Comparison of ENCODE assay signal across 23 cellular contexts in the genomic region with DNA sequence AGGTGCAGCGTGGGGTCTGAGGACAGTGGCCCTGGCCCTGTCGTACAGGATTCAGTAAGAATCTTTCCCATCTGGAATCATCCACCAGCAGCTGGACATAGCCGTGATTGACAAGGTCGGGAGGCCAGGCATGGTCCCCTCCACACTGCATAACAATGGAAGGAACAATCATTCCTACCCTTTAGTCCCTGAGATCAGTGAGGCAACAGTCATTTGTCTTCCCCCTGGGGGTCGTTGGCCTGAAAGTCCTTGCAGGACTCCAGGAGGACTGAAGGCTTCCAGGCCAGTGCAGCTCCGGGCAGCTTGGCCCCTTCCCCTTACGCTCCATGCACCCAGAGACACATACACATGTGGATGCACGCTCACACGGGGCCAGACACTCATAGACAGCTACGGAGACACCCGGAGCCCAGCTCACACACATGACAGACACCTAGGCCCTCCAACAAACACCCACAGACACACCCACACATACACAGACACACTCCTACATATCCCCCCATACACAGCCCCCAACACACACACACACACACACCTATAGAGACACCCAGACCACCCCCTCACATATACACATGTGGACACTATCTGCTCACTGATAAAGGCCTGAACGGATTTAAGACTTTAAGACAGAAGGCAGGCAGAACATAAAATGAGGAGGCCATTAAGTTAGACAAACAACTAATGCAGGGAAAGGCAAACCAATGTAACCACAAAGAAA. TPM values are rescaled to one million over a fixed set of nuclear protein-coding genes. Genes with fewer than 3 reads are reported as not detected.
A peak's percentile ranks its signal among the peaks of the same experiment; 100 is the strongest.
DNase-seq lines count a peak whose midpoint lies in the region; ATAC-seq and TF ChIP-seq lines count a peak whose summit lies in the region.
"Had no signal": no experiment of that assay in that cellular context is flagged by ENCODE, and none has a peak within 500 bp of the region (broad histone marks: within the 10 kb centered on the region; RNA-seq: fewer than 3 reads in every experiment).

No MANE protein-coding gene starts in this region.

- no peak overlapping the region for H3K4me3 ChIP-seq in gastroesophageal sphincter
- H3K4me3 ChIP-seq: adrenal gland, esophagus muscularis mucosa, ovary, upper lobe of left lung had no signal

- no peak for TF ChIP-seq EP300 in gastroesophageal sphincter (IDR thresholded peaks at IDR 0.05)

- no peak for DNase-seq in activated naive CD8-positive, alpha-beta T cell treated with anti-CD3 and anti-CD28 coated beads for 36 hours
- DNase-seq in T-helper 17 cell = no peak
- DNase-seq in naive thymus-derived CD8-positive, alpha-beta T cell = no peak
- DNase-seq in hypothalamus (lab: John Stamatoyannopoulos, UW) = no peak
- DNase-seq: activated CD4-positive, alpha-beta T cell treated with anti-CD3 and anti-CD28 coated beads for 1 hour; activated CD8-positive, alpha-beta memory T cell treated with anti-CD3 and anti-CD28 coated beads, Interleukin-2, amount 10 ng/mL, durations not matched to agents 7 days and 5 days; adrenal gland; DMS153; effector memory CD4-positive, alpha-beta T cell; NCI-H1930; NCI-H2227 treated with DMSO at 0.1 percent for 48 hours; ovary; stimulated activated CD4-positive, alpha-beta T cell treated with anti-CD3 and anti-CD28 coated beads, Interleukin-12 subunit alpha, Interleukin-12 subunit beta, amount 100 ng/mL, for 4 hours; stimulated activated CD4-positive, alpha-beta T cell treated with anti-CD3 and anti-CD28 coated beads, Interleukin-4, amount 100 ng/mL, for 4 hours; upper lobe of left lung had no signal

- ATAC-seq in T-helper 17 cell = no peak
- no peak for ATAC-seq in naive thymus-derived CD8-positive, alpha-beta T cell
- ATAC-seq in HG03442 (IDR thresholded peaks at IDR 0.05; ENCODE audit: unreplicated experiment) = no peak
- no peak for ATAC-seq in gastroesophageal sphincter
- ATAC-seq in HG03196 (IDR thresholded peaks at IDR 0.05; ENCODE audit: unreplicated experiment) = no peak
- ATAC-seq: activated CD8-positive, alpha-beta memory T cell treated with anti-CD3 and anti-CD28 coated beads, Interleukin-2, amount 10 ng/mL, durations not matched to agents 7 days and 5 days; activated T-helper 17 cell treated with anti-CD3 and anti-CD28 coated beads, Interleukin-2, amount 50 U/mL, for 72 hours; HCT116 had no signal

- H3K4me1 Mint-ChIP-seq in activated naive CD8-positive, alpha-beta T cell (ENCODE audit: low read depth) = peaks cover 17% of the 10 kb centered on the region
- peaks cover 12% of the 10 kb centered on the region for H3K4me1 Mint-ChIP-seq in activated naive CD8-positive, alpha-beta T cell treated with anti-CD3 and anti-CD28 coated beads for 36 hours
- H3K4me1 Mint-ChIP-seq in T-helper 17 cell = peaks cover 17% of the 10 kb centered on the region
- H3K4me1 Mint-ChIP-seq in naive thymus-derived CD8-positive, alpha-beta T cell = peaks cover 15 to 45% (median 30%) of the 10 kb centered on the region in 4 donors

- no peaks in the 10 kb centered on the region for H3K27me3 ChIP-seq in gastroesophageal sphincter
- H3K27me3 ChIP-seq: adrenal gland, esophagus muscularis mucosa, ovary, upper lobe of left lung had no signal

- H3K27me3 Mint-ChIP-seq in activated naive CD8-positive, alpha-beta T cell = no peaks in the 10 kb centered on the region
- no peaks in the 10 kb centered on the region for H3K27me3 Mint-ChIP-seq in activated naive CD8-positive, alpha-beta T cell treated with anti-CD3 and anti-CD28 coated beads for 36 hours
- H3K27me3 Mint-ChIP-seq in T-helper 17 cell = no peaks in the 10 kb centered on the region
- H3K27me3 Mint-ChIP-seq in naive thymus-derived CD8-positive, alpha-beta T cell = no peaks in the 10 kb centered on the region
- H3K27me3 Mint-ChIP-seq: activated CD8-positive, alpha-beta memory T cell treated with anti-CD3 and anti-CD28 coated beads, Interleukin-2, amount 10 ng/mL, durations not matched to agents 7 days and 5 days; activated T-helper 17 cell treated with anti-CD3 and anti-CD28 coated beads, Interleukin-2, amount 50 U/mL, for 72 hours had no signal

- H3K36me3 Mint-ChIP-seq in activated naive CD8-positive, alpha-beta T cell = peaks cover 6% of the 10 kb centered on the region
- H3K36me3 Mint-ChIP-seq in activated naive CD8-positive, alpha-beta T cell treated with anti-CD3 and anti-CD28 coated beads for 36 hours = peaks cover 10% of the 10 kb centered on the region
- no peaks in the 10 kb centered on the region for H3K36me3 Mint-ChIP-seq in T-helper 17 cell (ENCODE audit: low read depth)
- H3K36me3 Mint-ChIP-seq in naive thymus-derived CD8-positive, alpha-beta T cell = peaks cover 5 to 31% (median 14%) of the 10 kb centered on the region in 3 donors

- H3K27ac Mint-ChIP-seq in activated naive CD8-positive, alpha-beta T cell = peak overlapping the region; percentile 25
- no peak overlapping the region for H3K27ac Mint-ChIP-seq in activated naive CD8-positive, alpha-beta T cell treated with anti-CD3 and anti-CD28 coated beads for 36 hours
- H3K27ac Mint-ChIP-seq in T-helper 17 cell = peak overlapping the region; percentile 21
- peak overlapping the region; percentile 37 to 90 (median 84) for H3K27ac Mint-ChIP-seq in naive thymus-derived CD8-positive, alpha-beta T cell
- H3K27ac Mint-ChIP-seq: activated CD8-positive, alpha-beta memory T cell treated with anti-CD3 and anti-CD28 coated beads, Interleukin-2, amount 10 ng/mL, durations not matched to agents 7 days and 5 days; activated T-helper 17 cell treated with anti-CD3 and anti-CD28 coated beads, Interleukin-2, amount 50 U/mL, for 72 hours had no signal

- 56 to 72% methylated on average over 6 of the region's 12 CpGs for WGBS in gastroesophageal sphincter (ENCODE audit: low coverage in 1 of 2), 2 donors

- H3K9me3 Mint-ChIP-seq in activated naive CD8-positive, alpha-beta T cell (ENCODE audit: low read depth) = no peaks in the 10 kb centered on the region
- no peaks in the 10 kb centered on the region for H3K9me3 Mint-ChIP-seq in activated naive CD8-positive, alpha-beta T cell treated with anti-CD3 and anti-CD28 coated beads for 36 hours
- H3K9me3 Mint-ChIP-seq in naive thymus-derived CD8-positive, alpha-beta T cell = no peaks in the 10 kb centered on the region
- H3K9me3 Mint-ChIP-seq: activated T-helper 17 cell treated with anti-CD3 and anti-CD28 coated beads, Interleukin-2, amount 50 U/mL, for 72 hours had no signal

- H3K9me3 ChIP-seq in T-helper 17 cell (ENCODE audit: control insufficient read depth, low read length, poor library complexity, severe bottlenecking) = no peaks in the 10 kb centered on the region
- H3K9me3 ChIP-seq in gastroesophageal sphincter = no peaks in the 10 kb centered on the region
- H3K9me3 ChIP-seq: adrenal gland, esophagus muscularis mucosa, ovary, upper lobe of left lung had no signal

- TF ChIP-seq CTCF in gastroesophageal sphincter (IDR thresholded peaks at IDR 0.05) = no peak

- no peak overlapping the region for H3K27ac ChIP-seq in gastroesophageal sphincter
- H3K27ac ChIP-seq: adrenal gland, C4-2B, esophagus muscularis mucosa, ovary, upper lobe of left lung had no signal

- H3K4me1 ChIP-seq in gastroesophageal sphincter = peaks cover 0 to 8% (median 0%) of the 10 kb centered on the region in 3 donors
- H3K4me1 ChIP-seq: adrenal gland, upper lobe of left lung had no signal

- H3K4me3 Mint-ChIP-seq in activated naive CD8-positive, alpha-beta T cell = no peak overlapping the region
- H3K4me3 Mint-ChIP-seq in activated naive CD8-positive, alpha-beta T cell treated with anti-CD3 and anti-CD28 coated beads for 36 hours = no peak overlapping the region
- no peak overlapping the region for H3K4me3 Mint-ChIP-seq in T-helper 17 cell
- peak overlapping the region in 2 of 10 donors; percentile 28 to 61 for H3K4me3 Mint-ChIP-seq in naive thymus-derived CD8-positive, alpha-beta T cell
- H3K4me3 Mint-ChIP-seq: activated CD8-positive, alpha-beta memory T cell treated with anti-CD3 and anti-CD28 coated beads, Interleukin-2, amount 10 ng/mL, durations not matched to agents 7 days and 5 days; activated T-helper 17 cell treated with anti-CD3 and anti-CD28 coated beads, Interleukin-2, amount 50 U/mL, for 72 hours had no signal

- peaks cover 0 to 13% of the 10 kb centered on the region in 2 donors for H3K36me3 ChIP-seq in gastroesophageal sphincter
- H3K36me3 ChIP-seq: ovary had no signal

- no peak for TF ChIP-seq POLR2A in gastroesophageal sphincter (IDR thresholded peaks at IDR 0.05)

- POLR2A ChIA-PET in naive thymus-derived CD8-positive, alpha-beta T cell (lab: Charles Lee) = interaction anchor here (0.6 kb wide), 1 partner anchor 16 kb away, joined by 3 read pairs; no protein-coding TSS in a partner anchor

RNA-seq across cellular contexts. Expression of a gene that starts 42.9 kb away (rescaled TPM):
- total RNA-seq in activated naive CD8-positive, alpha-beta T cell treated with anti-CD3 and anti-CD28 coated beads for 36 hours = 100 to 1,000 TPM; 127 to 130 TPM
- 100 to 1,000 TPM in 1 of 2 donors, 10 to 100 TPM in 1; 93.1 to 155 TPM for total RNA-seq in T-helper 17 cell
- total RNA-seq in naive thymus-derived CD8-positive, alpha-beta T cell = 100 to 1,000 TPM; 169 to 176 TPM
- 100 to 1,000 TPM; 553 to 770 (median 597) TPM for polyA plus RNA-seq in naive thymus-derived CD8-positive, alpha-beta T cell
- total RNA-seq in gastroesophageal sphincter = 10 to 100 TPM; 31.6 to 95.0 (median 44.5) TPM
